ENCODE assay signal across 8 cellular contexts in genomic region chr1:9900142-9901043, GRCh38. TPM values are rescaled to one million over a fixed set of nuclear protein-coding genes. Genes with fewer than 3 reads are reported as not detected.
DNase-seq lines count a peak whose midpoint lies in the region; ATAC-seq and TF ChIP-seq lines count a peak whose summit lies in the region.

No MANE protein-coding gene starts in this region.

- H3K36me3 Mint-ChIP-seq in endodermal cell (ENCODE audit: low read depth), result peaks cover 6% of the 10 kb centered on the region

- H3K4me3 Mint-ChIP-seq in endodermal cell, result no peak overlapping the region

- H3K9me3 ChIP-seq in endodermal cell (ENCODE audit: control insufficient read depth, low read length), result no peaks in the 10 kb centered on the region

- peak overlapping the region; percentile 35 for H3K27ac Mint-ChIP-seq in endodermal cell

- H3K27ac ChIP-seq in endodermal cell (ENCODE audit: low read depth, low read length), result no peak overlapping the region

- TF ChIP-seq CTCF in endodermal cell (conservative IDR thresholded peaks at IDR 0.05) (no peak), omental fat pad (IDR thresholded peaks at IDR 0.05) (no peak)

- H3K9ac ChIP-seq in endodermal cell (ENCODE audit: extremely low read depth, low read length, poor library complexity, severe bottlenecking), result no peak overlapping the region

- ATAC-seq in omental fat pad (ENCODE audit: low FRiP score) (peak; percentile 22), GM21619 (IDR thresholded peaks at IDR 0.05; ENCODE audit: unreplicated experiment) (no peak), GM21737 (IDR thresholded peaks at IDR 0.05; ENCODE audit: unreplicated experiment) (no peak)

- DNase-seq in DMS53 treated with DMSO at 0.1 percent for 48 hours (lab: John Stamatoyannopoulos, UW; ENCODE audit: unreplicated experiment) (peak; percentile 94), NCI-H524 treated with DMSO at 0.1 percent for 48 hours (lab: John Stamatoyannopoulos, UW) (peak; percentile 8), endodermal cell (no peak), omental fat pad (ENCODE audit: low spot score) (no peak), NCI-H446 treated with DMSO at 0.1 percent for 48 hours (lab: John Stamatoyannopoulos, UW) (no peak), cerebellum (ENCODE audit: low spot score) (no peak)

- H3K4me1 Mint-ChIP-seq in endodermal cell, result peaks cover 21% of the 10 kb centered on the region

- no peaks in the 10 kb centered on the region for H3K27me3 ChIP-seq in endodermal cell (ENCODE audit: control insufficient read depth, insufficient read depth, low read length, poor library complexity, severe bottlenecking)

- H3K36me3 ChIP-seq in endodermal cell (ENCODE audit: control insufficient read depth, insufficient read depth, low read length), result no peaks in the 10 kb centered on the region

- no peaks in the 10 kb centered on the region for H3K27me3 Mint-ChIP-seq in endodermal cell (ENCODE audit: insufficient read depth)

- H3K4me1 ChIP-seq in endodermal cell (ENCODE audit: control insufficient read depth, insufficient read depth, low read length), result peaks cover 5% of the 10 kb centered on the region

- H3K4me3 ChIP-seq in endodermal cell (ENCODE audit: low read length), result no peak overlapping the region

- no peaks in the 10 kb centered on the region for H3K9me3 Mint-ChIP-seq in endodermal cell

- WGBS in endodermal cell (ENCODE audit: insufficient coverage in 1 of 2, insufficient read length in 1 of 2), 2 experiments, result 93 to 94% methylated on average over 12 to 18 of the region's 18 CpGs

RNA-seq across cellular contexts. Expression of gene CTNNBIP1, which starts 9.7 kb away (rescaled TPM):
- total RNA-seq in endodermal cell (10 to 100 TPM; 65.0 to 69.5 TPM), omental fat pad (10 to 100 TPM; 13.3 to 42.6 (median 15.7) TPM), cerebellum (22.4 TPM)
- polyA plus RNA-seq in endodermal cell (2013, experiment 1 of 2), result 64.0 TPM
- polyA plus RNA-seq in endodermal cell (2013, experiment 2 of 2), result 59.8 TPM

RNA-seq across cellular contexts. Expression of gene LZIC, which starts 42.8 kb away (rescaled TPM):
- total RNA-seq in endodermal cell (10 to 100 TPM; 27.7 to 40.0 TPM), omental fat pad (10 to 100 TPM; 15.1 to 31.8 (median 19.9) TPM), cerebellum (44.9 TPM)
- polyA plus RNA-seq in endodermal cell (2013, experiment 1 of 2), result 35.3 TPM
- 36.4 TPM for polyA plus RNA-seq in endodermal cell (2013, experiment 2 of 2)

RNA-seq across cellular contexts. Expression of gene NMNAT1, which starts 42.9 kb away (rescaled TPM):
- total RNA-seq in endodermal cell, result 1 to 10 TPM; 5.4 to 7.9 TPM
- polyA plus RNA-seq in endodermal cell (2013, experiment 1 of 2), result 7.5 TPM
- polyA plus RNA-seq in endodermal cell (2013, experiment 2 of 2), result 8.7 TPM
- 1 to 10 TPM; 4.7 to 6.5 (median 5.6) TPM for total RNA-seq in omental fat pad
- 6.5 TPM for total RNA-seq in cerebellum

Comparison
In these comparisons a context has a peak if more than half of its experiments do, and no peak if none do; other contexts are left out.
1. DNase-seq: peak in DMS53 treated with DMSO at 0.1 percent for 48 hours (single experiment) and NCI-H524 treated with DMSO at 0.1 percent for 48 hours (single experiment); none in endodermal cell (single experiment), omental fat pad (single experiment), NCI-H446 treated with DMSO at 0.1 percent for 48 hours (single experiment) and cerebellum (single experiment).